In the genomic region with DNA sequence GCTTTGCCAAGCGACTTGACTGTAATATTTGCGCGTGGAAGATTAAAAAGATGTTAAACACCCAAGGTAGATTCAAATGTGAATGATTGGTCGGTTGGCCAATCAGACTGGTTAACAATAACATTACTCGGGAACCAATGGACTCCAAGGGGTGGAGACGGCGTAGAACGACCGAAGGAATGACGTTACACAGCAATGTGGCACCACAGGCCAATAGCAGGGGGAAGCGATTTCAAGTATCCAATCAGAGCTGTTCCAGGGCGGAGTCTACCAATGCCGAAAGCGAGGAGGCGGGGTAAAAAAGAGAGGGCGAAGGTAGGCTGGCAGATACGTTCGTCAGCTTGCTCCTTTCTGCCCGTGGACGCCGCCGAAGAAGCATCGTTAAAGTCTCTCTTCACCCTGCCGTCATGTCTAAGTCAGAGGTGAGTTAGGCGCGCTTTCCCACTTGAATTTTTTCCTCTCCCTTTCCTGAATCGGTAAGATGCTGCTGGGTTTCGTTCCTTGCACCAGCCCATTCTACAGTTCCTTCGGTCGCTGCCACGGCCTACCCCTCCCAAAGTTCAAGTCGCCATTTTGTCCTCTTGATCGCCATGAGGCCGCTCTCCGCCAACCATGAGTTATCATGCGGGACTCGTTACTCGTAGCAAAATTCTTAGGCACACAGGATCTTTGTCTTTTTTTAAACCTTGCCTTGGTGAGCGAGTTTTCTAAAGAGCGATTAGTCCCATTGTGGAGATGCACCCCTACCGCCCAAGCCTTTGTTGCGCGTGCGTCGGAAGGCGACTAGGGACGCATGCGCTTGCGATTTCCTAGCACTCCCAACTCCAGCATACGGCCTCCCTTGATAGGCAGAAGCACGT, we compare ENCODE assay signal across 8 cellular contexts. TPM values are rescaled to one million over a fixed set of nuclear protein-coding genes. Genes with fewer than 3 reads are reported as not detected.
DNase-seq lines count a peak whose midpoint lies in the region; ATAC-seq and TF ChIP-seq lines count a peak whose summit lies in the region.

A gene (plus strand): TSS at position 326 of the 860 bp plus-strand sequence. CDS start 82 bp downstream, at position 408.

- POLR2A ChIA-PET in GM10248 (lab: Yijun Ruan, JAX): interaction anchor here (0.5 to 2.8 kb wide), 19 partner anchors 8 to 1582 kb away, joined by 3 to 49 read pairs (median 4); a partner anchor contains a TSS

- TF ChIP-seq CTCF in GM10248 (IDR thresholded peaks at IDR 0.05; ENCODE audit: control extremely low read depth, extremely low read depth, low read depth, missing control alignments) (no peak), glutamatergic neuron (IDR thresholded peaks at IDR 0.05; ENCODE audit: partially characterized antibody, unreplicated experiment) (no peak), osteoblast (IDR thresholded peaks at IDR 0.05; ENCODE audit: extremely low read depth, low read depth, low read length) (no peak), thoracic aorta (IDR thresholded peaks at IDR 0.05) (no peak)

- peaks cover 75% of the 10 kb centered on the region for H3K79me2 ChIP-seq in osteoblast (ENCODE audit: insufficient read depth, low read length)

- peaks cover 15% of the 10 kb centered on the region for H3K27me3 Mint-ChIP-seq in activated naive CD8-positive, alpha-beta T cell treated with anti-CD3 and anti-CD28 coated beads for 36 hours
- peaks cover 2% of the 10 kb centered on the region for H3K27me3 Mint-ChIP-seq in glutamatergic neuron (ENCODE audit: unreplicated experiment)

- peak within 1 kb of the TSS; percentile 99 for H3K27ac ChIP-seq in osteoblast (ENCODE audit: low read depth, low read length)
- peak within 1 kb of the TSS; percentile 95 to 96 for H3K27ac ChIP-seq in thoracic aorta

- H4K20me1 ChIP-seq in osteoblast (ENCODE audit: insufficient read depth, low read length): peaks cover 42% of the 10 kb centered on the region

- H3K36me3 Mint-ChIP-seq in activated naive CD8-positive, alpha-beta T cell treated with anti-CD3 and anti-CD28 coated beads for 36 hours: peaks cover 8% of the 10 kb centered on the region
- no peaks in the 10 kb centered on the region for H3K36me3 Mint-ChIP-seq in glutamatergic neuron (ENCODE audit: unreplicated experiment)

- CTCF ChIA-PET in GM10248 (lab: Yijun Ruan, JAX): interaction anchor here (0.9 to 2.9 kb wide), 8 partner anchors 13 to 119 kb away, joined by 3 to 15 read pairs (median 6); a partner anchor contains a TSS

- DNase-seq in GM10248 (ENCODE audit: extremely low spot score) (peak; percentile 92), NCI-H1092 treated with DMSO at 0.1 percent for 48 hours (lab: John Stamatoyannopoulos, UW) (peak; percentile 100), SKM-1 (lab: John Stamatoyannopoulos, UW; ENCODE audit: unreplicated experiment) (peak; percentile 80), glutamatergic neuron (peak; percentile 87), osteoblast (ENCODE audit: insufficient read length, low spot score, missing footprints) (peak; percentile 95), thoracic aorta (ENCODE audit: low spot score) (peak; percentile 94)
- DNase-seq in activated naive CD8-positive, alpha-beta T cell treated with anti-CD3 and anti-CD28 coated beads for 36 hours: peak; percentile 92

- H2AFZ ChIP-seq in osteoblast (ENCODE audit: low read length): peak within 1 kb of the TSS; percentile 96

- peak; percentile 89 for ATAC-seq in HG02610 (IDR thresholded peaks at IDR 0.05; ENCODE audit: unreplicated experiment)
- peak; percentile 98 for ATAC-seq in thoracic aorta (ENCODE audit: insufficient number of reproducible peaks, low FRiP score, low read depth)

- no peak within 1 kb of the TSS for H3K27ac Mint-ChIP-seq in activated naive CD8-positive, alpha-beta T cell treated with anti-CD3 and anti-CD28 coated beads for 36 hours
- no peak within 1 kb of the TSS for H3K27ac Mint-ChIP-seq in glutamatergic neuron (ENCODE audit: unreplicated experiment)

- peak within 1 kb of the TSS; percentile 99 for H3K4me2 ChIP-seq in osteoblast (ENCODE audit: insufficient read depth, low read length)

- H3K36me3 ChIP-seq in osteoblast (ENCODE audit: insufficient read depth, low read length) (peaks cover 38% of the 10 kb centered on the region), thoracic aorta (peaks cover 29% of the 10 kb centered on the region)

- H3K4me3 Mint-ChIP-seq in activated naive CD8-positive, alpha-beta T cell treated with anti-CD3 and anti-CD28 coated beads for 36 hours: no peak within 1 kb of the TSS
- H3K4me3 Mint-ChIP-seq in glutamatergic neuron (ENCODE audit: unreplicated experiment): no peak within 1 kb of the TSS

- peaks cover 42% of the 10 kb centered on the region for H3K4me1 ChIP-seq in osteoblast (ENCODE audit: insufficient read depth, low read length)
- peaks cover 46 to 62% of the 10 kb centered on the region in 2 donors for H3K4me1 ChIP-seq in thoracic aorta (ENCODE audit: control insufficient read depth in 1 of 2, low read depth in 2 of 2)

- peak within 1 kb of the TSS; percentile 97 for H3K4me3 ChIP-seq in osteoblast (ENCODE audit: insufficient read depth, low read length)
- H3K4me3 ChIP-seq in thoracic aorta: peak within 1 kb of the TSS; percentile 85

- H3K9me3 ChIP-seq in osteoblast (ENCODE audit: low read depth, low read length) (no peaks in the 10 kb centered on the region), thoracic aorta (no peaks in the 10 kb centered on the region)

- no peaks in the 10 kb centered on the region for H3K9me3 Mint-ChIP-seq in activated naive CD8-positive, alpha-beta T cell treated with anti-CD3 and anti-CD28 coated beads for 36 hours
- H3K9me3 Mint-ChIP-seq in glutamatergic neuron (ENCODE audit: unreplicated experiment): no peaks in the 10 kb centered on the region

- no peaks in the 10 kb centered on the region for H3K27me3 ChIP-seq in osteoblast (ENCODE audit: insufficient read depth, low read length)
- no peaks in the 10 kb centered on the region for H3K27me3 ChIP-seq in thoracic aorta (replicated peaks; ENCODE audit: insufficient read depth)

- H3K4me1 Mint-ChIP-seq in activated naive CD8-positive, alpha-beta T cell treated with anti-CD3 and anti-CD28 coated beads for 36 hours: peaks cover 62% of the 10 kb centered on the region
- peaks cover 45% of the 10 kb centered on the region for H3K4me1 Mint-ChIP-seq in glutamatergic neuron (ENCODE audit: low read depth, unreplicated experiment)

RNA-seq across cellular contexts. Expression of the gene that starts here (rescaled TPM):
- total RNA-seq in activated naive CD8-positive, alpha-beta T cell treated with anti-CD3 and anti-CD28 coated beads for 36 hours: 1,000 to 10,000 TPM; 2,335 to 2,367 TPM
- total RNA-seq in glutamatergic neuron (ENCODE audit: unreplicated experiment) (1,556 TPM), osteoblast (217 and 232 TPM in 2 replicates), thoracic aorta (100 to 1,000 TPM; 219 to 695 TPM)

Comparison
In these comparisons a context has a peak if more than half of its experiments do, and no peak if none do; other contexts are left out.
1. Peak in every context shown above with its lines: DNase-seq, ATAC-seq, H3K4me3 ChIP-seq and H3K27ac ChIP-seq.